ENCODE assay signal across 10 cellular contexts in the genomic region with DNA sequence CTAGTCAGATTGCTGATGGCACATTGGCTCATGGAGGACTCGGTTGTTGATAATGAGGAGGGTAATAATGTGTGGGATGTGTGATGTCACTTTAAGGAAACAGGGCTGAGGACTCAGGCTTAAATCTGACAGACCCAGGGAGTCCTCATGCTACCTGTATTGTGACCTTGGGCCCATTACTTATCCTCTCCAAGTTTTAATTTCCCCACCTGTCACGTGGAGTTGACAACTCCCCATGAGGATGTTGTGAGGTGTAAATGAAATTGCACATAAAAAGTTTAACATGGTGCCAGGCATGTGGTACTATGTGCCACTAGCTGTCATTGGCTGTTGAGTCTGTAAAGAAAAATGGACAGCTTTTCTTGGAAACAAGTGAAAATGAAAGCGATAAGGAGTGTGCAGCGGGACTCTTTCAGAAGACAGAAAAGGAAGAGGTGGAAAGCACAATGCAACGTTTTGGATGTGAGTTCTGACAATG. TPM values are rescaled to one million over a fixed set of nuclear protein-coding genes. Genes with fewer than 3 reads are reported as not detected.
A peak's percentile ranks its signal among the peaks of the same experiment; 100 is the strongest.
DNase-seq lines count a peak whose midpoint lies in the region; ATAC-seq and TF ChIP-seq lines count a peak whose summit lies in the region.
"Had no signal": no experiment of that assay in that cellular context is flagged by ENCODE, and none has a peak within 500 bp of the region (broad histone marks: within the 10 kb centered on the region; RNA-seq: fewer than 3 reads in every experiment).

No MANE protein-coding gene starts in this region.

- H3K27ac Mint-ChIP-seq in CD8-positive, alpha-beta T cell, result peak overlapping the region; percentile 91
- peak overlapping the region; percentile 96 for H3K27ac Mint-ChIP-seq in activated naive CD8-positive, alpha-beta T cell treated with anti-CD3 and anti-CD28 coated beads, Interleukin-2, amount 10 ng/mL, durations not matched to agents 7 days and 5 days
- H3K27ac Mint-ChIP-seq in naive thymus-derived CD8-positive, alpha-beta T cell, result peak overlapping the region; percentile 77 to 100 (median 90)

- H3K9me3 Mint-ChIP-seq in CD8-positive, alpha-beta T cell, result peaks cover 2% of the 10 kb centered on the region
- H3K9me3 Mint-ChIP-seq in activated naive CD8-positive, alpha-beta T cell treated with anti-CD3 and anti-CD28 coated beads, Interleukin-2, amount 10 ng/mL, durations not matched to agents 7 days and 5 days, result peaks cover 5% of the 10 kb centered on the region
- peaks cover 0 to 8% (median 0%) of the 10 kb centered on the region in 9 donors for H3K9me3 Mint-ChIP-seq in naive thymus-derived CD8-positive, alpha-beta T cell

- POLR2A ChIA-PET in CD8-positive, alpha-beta T cell (lab: Charles Lee), result interaction anchor here (0.7 to 27.3 kb wide), 11 partner anchors 6 to 186 kb away, joined by 3 to 633 read pairs (median 17); partner anchors contain the start of gene IL10RA
- POLR2A ChIA-PET in activated naive CD8-positive, alpha-beta T cell treated with anti-CD3 and anti-CD28 coated beads, Interleukin-2, amount 10 ng/mL, durations not matched to agents 7 days and 5 days (lab: Charles Lee), result interaction anchor here (0.7 to 32.4 kb wide), 17 partner anchors 9 to 187 kb away, joined by 3 to 608 read pairs (median 8); partner anchors contain the start of genes FXYD2 and IL10RA
- POLR2A ChIA-PET in naive thymus-derived CD8-positive, alpha-beta T cell (lab: Charles Lee), result interaction anchor here (0.8 to 32.2 kb wide), 8 partner anchors 6 to 178 kb away, joined by 3 to 721 read pairs (median 158); partner anchors contain the start of gene IL10RA

- TF ChIP-seq POLR2A in body of pancreas (IDR thresholded peaks at IDR 0.05), result no peak

- 0 out of 2 replicates have a peak, but pooled peaks cover 7% of the 10 kb centered on the region for H4K20me1 ChIP-seq in OCI-LY3 (ENCODE audit: insufficient read depth, low read length)

- intact Hi-C loops in CD8-positive, alpha-beta T cell (cut with DNase I, micrococcal nuclease), result loop anchor here (5.0 kb wide), 2 partner anchors 51 to 174 kb away; no protein-coding TSS in a partner anchor
- intact Hi-C loops in body of pancreas (cut with DNase I), result no loop called here

- peak overlapping the region; percentile 20 for H3K27ac ChIP-seq in CD8-positive, alpha-beta T cell (ENCODE audit: low read depth, low read length)
- H3K27ac ChIP-seq in OCI-LY3 (ENCODE audit: low read length) (peak overlapping the region; percentile 95), body of pancreas (peak overlapping the region in 1 of 4 donors; percentile 51)

- no peaks in the 10 kb centered on the region for H3K27me3 Mint-ChIP-seq in CD8-positive, alpha-beta T cell (ENCODE audit: low read depth)
- H3K27me3 Mint-ChIP-seq in activated naive CD8-positive, alpha-beta T cell treated with anti-CD3 and anti-CD28 coated beads, Interleukin-2, amount 10 ng/mL, durations not matched to agents 7 days and 5 days, result no peaks in the 10 kb centered on the region
- H3K27me3 Mint-ChIP-seq in naive thymus-derived CD8-positive, alpha-beta T cell, result no peaks in the 10 kb centered on the region

- no peak overlapping the region for H3K9ac ChIP-seq in OCI-LY3 (ENCODE audit: low read length)

- H3K27me3 ChIP-seq in CD8-positive, alpha-beta T cell (ENCODE audit: insufficient read depth, low read length), result no peaks in the 10 kb centered on the region
- H3K27me3 ChIP-seq in OCI-LY3 (ENCODE audit: low read depth, low read length), result no peaks in the 10 kb centered on the region
- H3K27me3 ChIP-seq in body of pancreas, result no peaks in the 10 kb centered on the region

- peaks cover 26% of the 10 kb centered on the region for H3K36me3 ChIP-seq in CD8-positive, alpha-beta T cell (ENCODE audit: insufficient read depth, low read length)
- H3K36me3 ChIP-seq in OCI-LY3 (replicated peaks; ENCODE audit: low read depth, low read length) (peaks cover 73% of the 10 kb centered on the region), body of pancreas (replicated peaks in 1 of 2; ENCODE audit: insufficient read depth in 1 of 2, low read depth in 2 of 2) (no peaks in the 10 kb centered on the region)

- no peak for TF ChIP-seq CTCF in CD8-positive, alpha-beta T cell (IDR thresholded peaks at IDR 0.05)
- TF ChIP-seq CTCF in OCI-LY3 (IDR thresholded peaks at IDR 0.05; ENCODE audit: low read depth, low read length), result no peak
- no peak for TF ChIP-seq CTCF in body of pancreas (IDR thresholded peaks at IDR 0.05)

- CTCF ChIA-PET in CD8-positive, alpha-beta T cell (lab: Charles Lee), result interaction anchor here (1.3 to 27.1 kb wide), 9 partner anchors 9 to 159 kb away, joined by 3 to 403 read pairs (median 6); partner anchors contain the start of gene IL10RA

- peaks cover 52% of the 10 kb centered on the region for H3K36me3 Mint-ChIP-seq in CD8-positive, alpha-beta T cell
- peaks cover 49% of the 10 kb centered on the region for H3K36me3 Mint-ChIP-seq in activated naive CD8-positive, alpha-beta T cell treated with anti-CD3 and anti-CD28 coated beads, Interleukin-2, amount 10 ng/mL, durations not matched to agents 7 days and 5 days
- peaks cover 9 to 36% (median 19%) of the 10 kb centered on the region in 3 donors for H3K36me3 Mint-ChIP-seq in naive thymus-derived CD8-positive, alpha-beta T cell

- H3K4me1 ChIP-seq in CD8-positive, alpha-beta T cell (ENCODE audit: insufficient read depth, low read length), result peaks cover 77% of the 10 kb centered on the region
- H3K4me1 ChIP-seq in OCI-LY3 (ENCODE audit: low read length), result peaks cover 90% of the 10 kb centered on the region
- H3K4me1 ChIP-seq in body of pancreas, result no peaks in the 10 kb centered on the region

- no peak for DNase-seq in CD8-positive, alpha-beta T cell
- no peak for DNase-seq in activated naive CD8-positive, alpha-beta T cell treated with anti-CD3 and anti-CD28 coated beads, Interleukin-2, amount 10 ng/mL, durations not matched to agents 7 days and 5 days
- DNase-seq in naive thymus-derived CD8-positive, alpha-beta T cell, result no peak
- DNase-seq in stimulated activated CD4-positive, alpha-beta T cell treated with anti-CD3 and anti-CD28 coated beads, Interleukin-2, amount 100 ng/mL, for 48 hours, result no peak
- DNase-seq in NCI-H526 (lab: John Stamatoyannopoulos, UW) (no peak), body of pancreas (no peak)
- DNase-seq: foreskin fibroblast, occipital lobe had no signal

- peaks cover 93% of the 10 kb centered on the region for H3K4me1 Mint-ChIP-seq in CD8-positive, alpha-beta T cell (ENCODE audit: low read depth)
- H3K4me1 Mint-ChIP-seq in activated naive CD8-positive, alpha-beta T cell treated with anti-CD3 and anti-CD28 coated beads, Interleukin-2, amount 10 ng/mL, durations not matched to agents 7 days and 5 days, result peaks cover 83% of the 10 kb centered on the region
- peaks cover 61 to 95% (median 90%) of the 10 kb centered on the region in 4 donors for H3K4me1 Mint-ChIP-seq in naive thymus-derived CD8-positive, alpha-beta T cell

- H3K4me2 ChIP-seq in OCI-LY3 (ENCODE audit: low read length), result no peak overlapping the region

- no peaks in the 10 kb centered on the region for H3K9me3 ChIP-seq in CD8-positive, alpha-beta T cell (ENCODE audit: low read length)
- H3K9me3 ChIP-seq in OCI-LY3 (ENCODE audit: insufficient read depth, low read length) (no peaks in the 10 kb centered on the region), body of pancreas (no peaks in the 10 kb centered on the region)

- no peak overlapping the region for H2AFZ ChIP-seq in OCI-LY3 (ENCODE audit: low read depth, low read length)

- peak overlapping the region; percentile 26 for H3K4me3 Mint-ChIP-seq in CD8-positive, alpha-beta T cell
- H3K4me3 Mint-ChIP-seq in activated naive CD8-positive, alpha-beta T cell treated with anti-CD3 and anti-CD28 coated beads, Interleukin-2, amount 10 ng/mL, durations not matched to agents 7 days and 5 days, result peak overlapping the region; percentile 65
- peak overlapping the region in 9 of 10 donors; percentile 19 to 75 (median 56) for H3K4me3 Mint-ChIP-seq in naive thymus-derived CD8-positive, alpha-beta T cell

- H3K79me2 ChIP-seq in OCI-LY3 (ENCODE audit: low read length), result peaks cover 34% of the 10 kb centered on the region

- H3K4me3 ChIP-seq in CD8-positive, alpha-beta T cell (ENCODE audit: low read depth, low read length), result no peak overlapping the region
- H3K4me3 ChIP-seq in OCI-LY3 (ENCODE audit: low read length), result no peak overlapping the region
- H3K4me3 ChIP-seq in body of pancreas, result no peak overlapping the region

- peak; percentile 25 for ATAC-seq in CD8-positive, alpha-beta T cell
- peak; percentile 59 for ATAC-seq in activated naive CD8-positive, alpha-beta T cell treated with anti-CD3 and anti-CD28 coated beads, Interleukin-2, amount 10 ng/mL, durations not matched to agents 7 days and 5 days (ENCODE audit: low read depth)
- peak in 1 of 2 donors; percentile 44 for ATAC-seq in naive thymus-derived CD8-positive, alpha-beta T cell
- ATAC-seq in GM18861 (IDR thresholded peaks at IDR 0.05; ENCODE audit: unreplicated experiment), result no peak
- ATAC-seq in body of pancreas, result no peak

- WGBS in body of pancreas, 2 donors, result 61 to 62% methylated on average over 5 of the region's 5 CpGs

RNA-seq across cellular contexts. Expression of gene IL10RA, which starts 15.3 kb away (rescaled TPM):
- total RNA-seq in CD8-positive, alpha-beta T cell, result 100 to 1,000 TPM; 295 to 299 TPM
- 100 to 1,000 TPM; 304 TPM for total RNA-seq in activated naive CD8-positive, alpha-beta T cell treated with anti-CD3 and anti-CD28 coated beads, Interleukin-2, amount 10 ng/mL, durations not matched to agents 7 days and 5 days
- 100 to 1,000 TPM; 205 to 217 TPM for total RNA-seq in naive thymus-derived CD8-positive, alpha-beta T cell
- polyA plus RNA-seq in naive thymus-derived CD8-positive, alpha-beta T cell, result 100 to 1,000 TPM in 2 of 3 donors, 10 to 100 TPM in 1; 99.2 to 185 (median 147) TPM
- total RNA-seq in body of pancreas, result 10 to 100 TPM in 1 of 2 donors, 1 to 10 TPM in 1; 7.3 to 10.2 TPM

Comparison
In these comparisons a context has a peak if more than half of its experiments do, and no peak if none do; other contexts are left out.
1. ATAC-seq: peak in CD8-positive, alpha-beta T cell (single experiment) and activated naive CD8-positive, alpha-beta T cell treated with anti-CD3 and anti-CD28 coated beads, Interleukin-2, amount 10 ng/mL, durations not matched to agents 7 days and 5 days (single experiment); none in GM18861 (single experiment) and body of pancreas (single experiment).
2. RNA of gene IL10RA, which starts 15.3 kb away (total RNA-seq): 304 TPM in activated naive CD8-positive, alpha-beta T cell treated with anti-CD3 and anti-CD28 coated beads, Interleukin-2, amount 10 ng/mL, durations not matched to agents 7 days and 5 days, 295 to 299 TPM in CD8-positive, alpha-beta T cell and 205 to 217 TPM in naive thymus-derived CD8-positive, alpha-beta T cell; 7.3 to 10.2 TPM in body of pancreas; every median in the first group is over 10 times any median in the second.
3. Peak in every context shown above with its lines, with median percentiles within 50 percentile points of each other: H3K27ac Mint-ChIP-seq and H3K4me3 Mint-ChIP-seq.